Comparison of ENCODE assay signal across 14 cellular contexts in the genomic region with DNA sequence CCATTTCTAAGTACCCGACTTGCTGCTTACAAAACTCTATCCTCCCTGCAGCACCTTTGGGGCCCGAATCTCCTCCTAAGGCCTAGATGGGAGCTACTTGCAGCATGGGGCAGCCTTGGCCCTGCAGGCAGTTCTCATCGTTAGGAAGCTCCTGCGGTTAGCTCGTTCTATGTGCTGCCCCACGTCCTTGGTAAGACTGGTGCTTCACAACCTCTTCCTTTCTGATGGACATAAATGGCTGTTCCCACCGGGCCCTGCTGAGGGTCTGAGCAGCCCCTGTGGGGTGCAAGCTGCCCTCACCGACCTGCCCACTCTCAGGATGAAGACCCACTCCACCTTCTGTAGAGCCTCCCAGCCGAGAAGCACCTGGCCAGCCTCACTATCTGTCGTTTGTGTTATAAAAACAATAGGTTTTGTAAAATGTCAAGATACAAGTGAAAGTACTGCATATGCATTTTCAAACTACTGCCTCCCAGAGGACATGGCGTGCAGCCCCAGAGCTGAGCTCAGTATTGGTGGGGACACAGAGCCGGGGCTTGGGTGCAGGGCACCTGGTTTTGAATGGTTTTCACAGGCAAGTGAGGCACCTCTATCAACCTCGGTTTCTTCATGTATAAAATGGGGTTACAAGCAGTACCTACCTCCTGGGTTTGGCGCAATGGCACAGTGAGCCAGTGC. TPM values are rescaled to one million over a fixed set of nuclear protein-coding genes. Genes with fewer than 3 reads are reported as not detected.
"Had no signal": no experiment of that assay in that cellular context is flagged by ENCODE, and none has a peak within 500 bp of the region (broad histone marks: within the 10 kb centered on the region; RNA-seq: fewer than 3 reads in every experiment).

No MANE protein-coding gene starts in this region.

- H3K27me3 Mint-ChIP-seq: activated naive CD8-positive, alpha-beta T cell treated with anti-CD3 and anti-CD28 coated beads, Interleukin-2, amount 50 U/mL, for 24 hours had no signal

- DNase-seq: activated naive CD8-positive, alpha-beta T cell treated with anti-CD3 and anti-CD28 coated beads, Interleukin-2, amount 50 U/mL, for 24 hours; activated T-cell treated with anti-CD3 and anti-CD28 coated beads, Interleukin-2, amount 50 U/mL, for 48 hours; foreskin melanocyte; heart right ventricle; mesendoderm; SK-N-SH; small intestine; T-helper 1 cell had no signal

- H3K4me3 Mint-ChIP-seq: activated naive CD8-positive, alpha-beta T cell treated with anti-CD3 and anti-CD28 coated beads, Interleukin-2, amount 50 U/mL, for 24 hours; nephron had no signal

- FAIRE-seq: keratinocyte, small intestine had no signal

- H3K27ac Mint-ChIP-seq: activated naive CD8-positive, alpha-beta T cell treated with anti-CD3 and anti-CD28 coated beads, Interleukin-2, amount 50 U/mL, for 24 hours; nephron had no signal

- H3K36me3 ChIP-seq: ascending aorta, heart right ventricle, ovary, tibial artery had no signal

- H3K9me3 Mint-ChIP-seq: activated naive CD8-positive, alpha-beta T cell treated with anti-CD3 and anti-CD28 coated beads, Interleukin-2, amount 50 U/mL, for 24 hours; nephron had no signal

- H3K27me3 ChIP-seq: ascending aorta, heart right ventricle, ovary, tibial artery had no signal

- H3K9ac ChIP-seq: SK-N-SH had no signal

- H3K9me2 ChIP-seq: SK-N-SH had no signal

- H3K4me2 ChIP-seq: SK-N-SH had no signal

- H3K4me1 Mint-ChIP-seq: activated naive CD8-positive, alpha-beta T cell treated with anti-CD3 and anti-CD28 coated beads, Interleukin-2, amount 50 U/mL, for 24 hours; nephron had no signal

- H3K9me3 ChIP-seq: ascending aorta, heart right ventricle, ovary, SK-N-SH, tibial artery had no signal

- H3K4me1 ChIP-seq: ascending aorta had no signal

- H3K27ac ChIP-seq: ascending aorta, heart right ventricle, ovary, tibial artery had no signal

- H3K4me3 ChIP-seq: ascending aorta, heart right ventricle, ovary, tibial artery had no signal

- ATAC-seq: activated naive CD8-positive, alpha-beta T cell treated with anti-CD3 and anti-CD28 coated beads, Interleukin-2, amount 50 U/mL, for 24 hours; heart right ventricle had no signal

RNA-seq across cellular contexts. Expression of a gene that starts 19.4 kb away (rescaled TPM):
- total RNA-seq: ascending aorta had no signal
- polyA plus RNA-seq: keratinocyte, SK-N-SH had no signal

RNA-seq across cellular contexts. Expression of a gene that starts 56.8 kb away (rescaled TPM):
- total RNA-seq: ascending aorta had no signal
- polyA plus RNA-seq: keratinocyte, liver had no signal
